In the genomic region with DNA sequence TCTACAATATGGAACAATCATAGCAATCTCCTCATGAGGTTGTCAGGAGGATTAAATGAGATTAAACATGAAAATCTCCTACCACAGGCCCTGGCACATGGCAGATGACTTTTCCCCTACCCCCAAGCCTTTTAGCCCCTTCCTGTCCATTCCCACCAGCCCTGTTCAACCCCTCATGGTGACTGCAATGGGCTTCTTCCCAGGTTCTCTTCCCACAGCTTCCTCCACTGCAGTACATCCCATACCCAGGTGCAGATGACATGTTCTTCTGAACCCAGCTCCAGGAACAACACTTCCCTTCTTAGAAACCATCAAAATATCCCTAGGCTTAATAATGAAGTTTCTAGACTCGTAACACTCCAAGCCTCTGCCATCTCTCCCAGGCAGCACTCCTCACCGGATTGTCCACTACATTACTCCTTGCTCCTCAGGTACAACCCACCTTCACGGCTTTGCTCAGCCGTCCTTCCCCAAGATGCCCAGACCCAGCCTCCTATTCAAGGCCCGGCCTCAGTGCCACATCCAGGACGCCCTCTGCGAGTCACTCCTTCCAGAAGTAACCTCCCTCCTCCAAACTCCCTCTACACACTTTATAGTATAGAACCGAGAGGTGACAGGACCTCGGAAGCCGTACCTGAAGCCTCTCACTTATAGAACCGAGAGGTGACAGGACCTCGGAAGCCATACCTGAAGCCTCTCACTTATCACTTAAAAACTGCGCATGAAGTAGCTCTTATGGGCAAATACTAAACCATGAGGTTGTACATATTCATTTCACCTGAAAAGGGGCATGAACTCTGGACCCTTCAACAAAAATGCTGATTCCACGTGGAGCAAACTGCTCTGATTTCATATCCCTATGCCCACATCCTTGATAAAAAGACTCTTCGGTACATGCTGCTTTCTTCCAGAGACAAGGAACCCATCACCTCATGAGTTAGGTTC, we compare ENCODE assay signal across 9 cellular contexts. TPM values are rescaled to one million over a fixed set of nuclear protein-coding genes. Genes with fewer than 3 reads are reported as not detected.
A peak's percentile ranks its signal among the peaks of the same experiment; 100 is the strongest.
DNase-seq lines count a peak whose midpoint lies in the region; ATAC-seq, FAIRE-seq and TF ChIP-seq lines count a peak whose summit lies in the region.
"Had no signal": no experiment of that assay in that cellular context is flagged by ENCODE, and none has a peak within 500 bp of the region (broad histone marks: within the 10 kb centered on the region; RNA-seq: fewer than 3 reads in every experiment).

No MANE protein-coding gene starts in this region.

- no peaks in the 10 kb centered on the region for H3K9me3 ChIP-seq in SJCRH30 (replicated peaks)
- H3K9me3 ChIP-seq in effector memory CD4-positive, alpha-beta T cell (ENCODE audit: control insufficient read depth, low read length): no peaks in the 10 kb centered on the region
- no peaks in the 10 kb centered on the region for H3K9me3 ChIP-seq in small intestine (ENCODE audit: control insufficient read depth, low read depth)
- H3K9me3 ChIP-seq in tibial artery: no peaks in the 10 kb centered on the region

- no peak for TF ChIP-seq POLR2A in GM12891 (IDR thresholded peaks at IDR 0.05; ENCODE audit: low read depth, low read length)

- no peak for ATAC-seq in HG02623 (IDR thresholded peaks at IDR 0.05; ENCODE audit: unreplicated experiment)

- H3K4me3 ChIP-seq in SJCRH30 (peak overlapping the region; percentile 64), small intestine (ENCODE audit: low read depth in 1 of 2, low read length in 2 of 2) (peak overlapping the region in 1 of 2 donors; percentile 49), tibial artery (no peak overlapping the region)
- H3K4me3 ChIP-seq in effector memory CD4-positive, alpha-beta T cell (ENCODE audit: insufficient read depth, low read depth, low read length, poor library complexity, severe bottlenecking): peak overlapping the region; percentile 72

- intact Hi-C loops in tibial artery (cut with DNase I; ENCODE audit: low total_unique reads): no loop called here

- DNase-seq in GM12891 (ENCODE audit: insufficient read length, low spot score) (no peak), SJCRH30 (no peak), small intestine (no peak), COLO829 (ENCODE audit: low spot score) (no peak), tibial artery (no peak), NCI-H1048 (lab: John Stamatoyannopoulos, UW) (no peak)
- no peak for DNase-seq in effector memory CD4-positive, alpha-beta T cell

- FAIRE-seq in GM12891 (lab: Jason Lieb, UNC): peak; percentile 69
- FAIRE-seq in small intestine (lab: Jason Lieb, UNC): no peak

- TF ChIP-seq CTCF in tibial artery (IDR thresholded peaks at IDR 0.05): no peak

- H3K27ac ChIP-seq in SJCRH30 (no peak overlapping the region; the same call in 1 of the 2 replicates), small intestine (ENCODE audit: low read depth in 1 of 2, low read length in 1 of 2) (peak overlapping the region; percentile 4 to 90), tibial artery (no peak overlapping the region)
- peak overlapping the region; percentile 93 for H3K27ac ChIP-seq in effector memory CD4-positive, alpha-beta T cell (ENCODE audit: insufficient read depth, low read length, poor library complexity, severe bottlenecking)
- H3K27ac ChIP-seq: SJSA1 had no signal

- peaks cover 23% of the 10 kb centered on the region for H3K4me1 ChIP-seq in SJCRH30
- H3K4me1 ChIP-seq in effector memory CD4-positive, alpha-beta T cell (ENCODE audit: control insufficient read depth, insufficient read depth, low read length, poor library complexity, severe bottlenecking): peaks cover 54% of the 10 kb centered on the region
- H3K4me1 ChIP-seq in small intestine (ENCODE audit: control insufficient read depth in 2 of 2, insufficient read depth in 1 of 2, low read depth in 1 of 2, low read length in 1 of 2): no peaks in the 10 kb centered on the region
- H3K4me1 ChIP-seq in tibial artery: peaks cover 0 to 14% (median 4%) of the 10 kb centered on the region in 4 donors

- H3K27me3 ChIP-seq in SJCRH30 (no peaks in the 10 kb centered on the region), small intestine (ENCODE audit: control insufficient read depth in 2 of 2, insufficient read depth in 2 of 2, low read length in 2 of 2) (no peaks in the 10 kb centered on the region), tibial artery (peaks cover 0 to 21% of the 10 kb centered on the region in 2 donors)
- H3K27me3 ChIP-seq in effector memory CD4-positive, alpha-beta T cell (replicated peaks; ENCODE audit: control insufficient read depth, insufficient read depth, low read length, poor library complexity, severe bottlenecking): no peaks in the 10 kb centered on the region

- 80 to 87% (median 85%) methylated on average over 15 of the region's 15 CpGs for WGBS in small intestine, 3 donors

- no peaks in the 10 kb centered on the region for H3K36me3 ChIP-seq in SJCRH30
- H3K36me3 ChIP-seq in effector memory CD4-positive, alpha-beta T cell (ENCODE audit: control insufficient read depth, insufficient read depth, low read length): no peaks in the 10 kb centered on the region
- no peaks in the 10 kb centered on the region for H3K36me3 ChIP-seq in small intestine (ENCODE audit: control insufficient read depth in 2 of 2, insufficient read depth in 2 of 2, low read length in 2 of 2)
- H3K36me3 ChIP-seq in tibial artery: no peaks in the 10 kb centered on the region
- H3K36me3 ChIP-seq: SJSA1 had no signal

TF ChIP-seq in GM12891, 5 proteins besides CTCF, POLR2A, EP300 and RAD21:
- TF ChIP-seq POU2F2 (IDR thresholded peaks at IDR 0.05; ENCODE audit: low read depth, low read length) (no peak), POLR2AphosphoS5 (IDR thresholded peaks at IDR 0.05; ENCODE audit: low read depth, low read length) (no peak), TAF1 (IDR thresholded peaks at IDR 0.05; ENCODE audit: low read depth, low read length) (no peak), SPI1 (IDR thresholded peaks at IDR 0.05; ENCODE audit: low read depth, low read length) (no peak), PAX5 (IDR thresholded peaks at IDR 0.05; ENCODE audit: insufficient read depth, low read length, severe bottlenecking) (no peak)

RNA-seq across cellular contexts. Expression of gene CRACR2A, which starts 1.5 kb away (rescaled TPM):
- polyA plus RNA-seq in GM12891 (2012; ENCODE audit: low read depth, missing spikeins): 6.4 TPM
- 14.3 and 16.1 TPM in 2 replicates for total RNA-seq in SJCRH30 (2014; rRNA removed; shearing (Covaris generic))
- 1 to 10 TPM; 5.1 to 9.4 (median 8.3) TPM for polyA plus RNA-seq in small intestine

Comparison
In these comparisons a context has a peak if more than half of its experiments do, and no peak if none do; other contexts are left out.
1. H3K27ac ChIP-seq: peak in effector memory CD4-positive, alpha-beta T cell (single experiment) and small intestine (2 of 2); none in SJCRH30 (single experiment) and tibial artery (0 of 2).
2. H3K4me3 ChIP-seq: peak in SJCRH30 (single experiment) and effector memory CD4-positive, alpha-beta T cell (single experiment); none in tibial artery (0 of 2).